ENCODE assay signal across 8 cellular contexts in genomic region chr17:18226284-18226945, GRCh38. TPM values are rescaled to one million over a fixed set of nuclear protein-coding genes. Genes with fewer than 3 reads are reported as not detected.
DNase-seq lines count a peak whose midpoint lies in the region; ATAC-seq and TF ChIP-seq lines count a peak whose summit lies in the region.

No MANE protein-coding gene starts in this region.

- CTCF ChIA-PET in activated B cell treated with CpG ODN at 0.5 μM for 24 hours (lab: Charles Lee), result no interaction called here

- DNase-seq in GM12865 (ENCODE audit: low read depth) (no peak), activated B cell treated with CpG ODN at 0.5 μM for 24 hours (no peak), glutamatergic neuron (no peak), kidney tubule cell (ENCODE audit: low spot score) (no peak)

- peaks cover 17 to 22% (median 21%) of the 10 kb centered on the region in 3 donors for H3K4me1 ChIP-seq in skeletal muscle tissue (ENCODE audit: control insufficient read depth in 3 of 3, insufficient read depth in 3 of 3, low read length in 3 of 3)

- TF ChIP-seq CTCF in GM12865 (IDR thresholded peaks at IDR 0.05; ENCODE audit: insufficient read depth, low read depth, low read length, missing control alignments), result no peak
- TF ChIP-seq CTCF in activated B cell treated with CpG ODN at 0.5 μM for 24 hours (IDR thresholded peaks at IDR 0.05), result no peak
- no peak for TF ChIP-seq CTCF in glutamatergic neuron (IDR thresholded peaks at IDR 0.05; ENCODE audit: partially characterized antibody, unreplicated experiment)

- POLR2A ChIA-PET in activated B cell treated with CpG ODN at 0.5 μM for 24 hours (lab: Charles Lee), result interaction anchor here (0.6 kb wide), 1 partner anchor 986 kb away, joined by 7 read pairs; no protein-coding TSS in a partner anchor

- ATAC-seq in activated B cell treated with CpG ODN at 0.5 μM for 24 hours (ENCODE audit: low read depth), result no peak
- no peak for ATAC-seq in HG03460 (IDR thresholded peaks at IDR 0.05; ENCODE audit: unreplicated experiment)
- no peak for ATAC-seq in HG02759 (IDR thresholded peaks at IDR 0.05; ENCODE audit: unreplicated experiment)
- ATAC-seq in HG03159 (IDR thresholded peaks at IDR 0.05; ENCODE audit: unreplicated experiment), result no peak

- peak overlapping the region; percentile 94 for H3K4me3 Mint-ChIP-seq in activated B cell treated with CpG ODN at 0.5 μM for 24 hours
- peak overlapping the region; percentile 97 for H3K4me3 Mint-ChIP-seq in glutamatergic neuron (ENCODE audit: unreplicated experiment)

- peak overlapping the region; percentile 86 for H3K27ac Mint-ChIP-seq in activated B cell treated with CpG ODN at 0.5 μM for 24 hours
- peak overlapping the region; percentile 90 for H3K27ac Mint-ChIP-seq in glutamatergic neuron (ENCODE audit: unreplicated experiment)

- no peaks in the 10 kb centered on the region for H3K27me3 Mint-ChIP-seq in activated B cell treated with CpG ODN at 0.5 μM for 24 hours
- H3K27me3 Mint-ChIP-seq in glutamatergic neuron (ENCODE audit: unreplicated experiment), result peaks cover 10% of the 10 kb centered on the region

- no peaks in the 10 kb centered on the region for H3K36me3 ChIP-seq in skeletal muscle tissue (ENCODE audit: control insufficient read depth in 3 of 3, insufficient read depth in 3 of 3, low read length in 3 of 3)

- H3K4me1 Mint-ChIP-seq in activated B cell treated with CpG ODN at 0.5 μM for 24 hours, result peaks cover 9% of the 10 kb centered on the region
- H3K4me1 Mint-ChIP-seq in glutamatergic neuron (ENCODE audit: low read depth, unreplicated experiment), result peaks cover 29% of the 10 kb centered on the region

- H3K9ac ChIP-seq in skeletal muscle tissue (ENCODE audit: low read depth in 1 of 3, low read length in 3 of 3), result peak overlapping the region; percentile 81 to 90 (median 86)

- H3K9me3 Mint-ChIP-seq in activated B cell treated with CpG ODN at 0.5 μM for 24 hours (no peaks in the 10 kb centered on the region), glutamatergic neuron (ENCODE audit: unreplicated experiment) (peaks cover 12% of the 10 kb centered on the region)

- intact Hi-C loops in activated B cell treated with CpG ODN at 0.5 μM for 24 hours (cut with micrococcal nuclease), result loop anchor here (5.0 kb wide), 1 partner anchor 556 kb away; the partner anchor contains the start of gene TVP23B

- H3K4me3 ChIP-seq in GM12865 (ENCODE audit: low read depth, low read length) (peak overlapping the region; percentile 53), skeletal muscle tissue (ENCODE audit: low read length in 3 of 3) (peak overlapping the region; percentile 76 to 88 (median 82))

- peaks cover 4% of the 10 kb centered on the region for H3K36me3 Mint-ChIP-seq in activated B cell treated with CpG ODN at 0.5 μM for 24 hours (ENCODE audit: low read depth)
- H3K36me3 Mint-ChIP-seq in glutamatergic neuron (ENCODE audit: unreplicated experiment), result no peaks in the 10 kb centered on the region

- no peaks in the 10 kb centered on the region for H3K9me3 ChIP-seq in skeletal muscle tissue (ENCODE audit: control insufficient read depth in 3 of 3, low read length in 3 of 3)

- H3K27me3 ChIP-seq in skeletal muscle tissue (ENCODE audit: control insufficient read depth in 3 of 3, insufficient read depth in 3 of 3, low read length in 3 of 3), result no peaks in the 10 kb centered on the region

- no peak overlapping the region for H3K27ac ChIP-seq in skeletal muscle tissue (ENCODE audit: low read depth, low read length)

RNA-seq across cellular contexts. Expression of gene LLGL1, which starts 1.0 kb away (rescaled TPM):
- total RNA-seq in activated B cell treated with CpG ODN at 0.5 μM for 24 hours (9.7 and 10.5 TPM in 2 replicates), glutamatergic neuron (ENCODE audit: unreplicated experiment) (84.6 TPM), skeletal muscle tissue (15.1 TPM)

RNA-seq across cellular contexts. Expression of gene FLII, which starts 32.1 kb away (rescaled TPM):
- 291 and 301 TPM in 2 replicates for total RNA-seq in activated B cell treated with CpG ODN at 0.5 μM for 24 hours
- 203 TPM for total RNA-seq in glutamatergic neuron (ENCODE audit: unreplicated experiment)
- 193 TPM for total RNA-seq in skeletal muscle tissue

RNA-seq across cellular contexts. Expression of gene MIEF2, which starts 34.0 kb away (rescaled TPM):
- total RNA-seq in activated B cell treated with CpG ODN at 0.5 μM for 24 hours (5.6 and 8.8 TPM in 2 replicates), glutamatergic neuron (ENCODE audit: unreplicated experiment) (7.4 TPM), skeletal muscle tissue (23.0 TPM)

RNA-seq across cellular contexts. Expression of gene ALKBH5, which starts 42.8 kb away (rescaled TPM):
- 72.8 and 74.6 TPM in 2 replicates for total RNA-seq in activated B cell treated with CpG ODN at 0.5 μM for 24 hours
- total RNA-seq in glutamatergic neuron (ENCODE audit: unreplicated experiment), result 62.7 TPM
- total RNA-seq in skeletal muscle tissue, result 77.8 TPM
